ENCODE assay signal across 10 cellular contexts in genomic region chr1:156481527-156481926, GRCh38. TPM values are rescaled to one million over a fixed set of nuclear protein-coding genes. Genes with fewer than 3 reads are reported as not detected.
A peak's percentile ranks its signal among the peaks of the same experiment; 100 is the strongest.
DNase-seq lines count a peak whose midpoint lies in the region; ATAC-seq and TF ChIP-seq lines count a peak whose summit lies in the region.
"Had no signal": no experiment of that assay in that cellular context is flagged by ENCODE, and none has a peak within 500 bp of the region (broad histone marks: within the 10 kb centered on the region; RNA-seq: fewer than 3 reads in every experiment).

No MANE protein-coding gene starts in this region.

- no CpG with 5 or more reads among the region's 5 CpGs for WGBS in IMR-90 (ENCODE audit: extremely low coverage in 2 of 2, insufficient read length in 1 of 2), 2 experiments

- H4K8ac ChIP-seq in IMR-90 (ENCODE audit: low read depth in 2 of 2, low read length in 2 of 2), result no peak overlapping the region

- peaks cover 25% of the 10 kb centered on the region for H3K4me1 ChIP-seq in IMR-90 (ENCODE audit: control insufficient read depth, insufficient read depth, low read length)
- H3K4me1 ChIP-seq in skeletal muscle tissue (ENCODE audit: control insufficient read depth in 3 of 3, insufficient read depth in 3 of 3, low read length in 3 of 3), result peaks cover 92 to 99% (median 94%) of the 10 kb centered on the region in 3 donors

- no peak overlapping the region for H3K4ac ChIP-seq in IMR-90 (ENCODE audit: low read depth, low read length)

- H3K79me1 ChIP-seq in IMR-90 (ENCODE audit: low read depth in 1 of 2, low read length in 2 of 2), result peaks cover 30 to 98% of the 10 kb centered on the region in 2 experiments

- H3K9ac ChIP-seq in IMR-90 (ENCODE audit: low read depth, low read length) (no peak overlapping the region), skeletal muscle tissue (ENCODE audit: low read depth in 1 of 3, low read length in 3 of 3) (peak overlapping the region in 2 of 3 donors; percentile 33 to 52)

- H2AFZ ChIP-seq in IMR-90 (replicated peaks; ENCODE audit: low read length, poor library complexity), result no peak overlapping the region

- CTCF ChIA-PET in IMR-90 (lab: Yijun Ruan, JAX), result no interaction called here

- no peak overlapping the region for H4K5ac ChIP-seq in IMR-90 (ENCODE audit: low read depth, low read length)

- intact Hi-C loops in IMR-90 (cut with micrococcal nuclease), result loop anchor here (5.0 kb wide), 1 partner anchor 111 kb away; the partner anchor contains the start of gene NAXE

- no peak overlapping the region for H2BK120ac ChIP-seq in IMR-90 (ENCODE audit: low read depth, low read length)

- no peak overlapping the region for H3K56ac ChIP-seq in IMR-90 (ENCODE audit: extremely low read depth, insufficient read depth, low read length)

- H2BK20ac ChIP-seq in IMR-90 (ENCODE audit: low read depth, low read length), result no peak overlapping the region

- H3K4me3 Mint-ChIP-seq in activated naive CD8-positive, alpha-beta T cell treated with anti-CD3 and anti-CD28 coated beads, Interleukin-2, amount 10 ng/mL, durations not matched to agents 7 days and 5 days, result no peak overlapping the region

- no peak overlapping the region for H2AK5ac ChIP-seq in IMR-90 (ENCODE audit: low read depth, low read length)

- H3K36me3 Mint-ChIP-seq in activated naive CD8-positive, alpha-beta T cell treated with anti-CD3 and anti-CD28 coated beads, Interleukin-2, amount 10 ng/mL, durations not matched to agents 7 days and 5 days, result peaks cover 25% of the 10 kb centered on the region

- 0 out of 2 replicates have a peak overlapping the region, but pooled peaks have one; percentile 25 for H3K23ac ChIP-seq in IMR-90 (ENCODE audit: low read depth, low read length)

- H3K9me1 ChIP-seq in IMR-90 (ENCODE audit: insufficient read depth, low read length), result peaks cover 46% of the 10 kb centered on the region

- in situ Hi-C loops in IMR-90 (cut with MboI; ENCODE audit: low sequenced_read_pairs), result no loop called here

- no peak overlapping the region for H3K18ac ChIP-seq in IMR-90 (ENCODE audit: low read depth, low read length)

- H3K14ac ChIP-seq in IMR-90 (replicated peaks; ENCODE audit: low read depth, low read length), result no peak overlapping the region

- no peaks in the 10 kb centered on the region for H3K27me3 ChIP-seq in IMR-90 (ENCODE audit: control insufficient read depth, insufficient read depth, low read length)
- H3K27me3 ChIP-seq in skeletal muscle tissue (ENCODE audit: control insufficient read depth in 3 of 3, insufficient read depth in 3 of 3, low read length in 3 of 3), result no peaks in the 10 kb centered on the region

- H3K4me2 ChIP-seq in IMR-90 (ENCODE audit: low read depth, low read length), result no peak overlapping the region

- dilution Hi-C loops in IMR-90 (cut with HindIII; ENCODE audit: low sequenced_read_pairs, unreplicated experiment), result no loop called here

- TF ChIP-seq CTCF in GM10266 (IDR thresholded peaks at IDR 0.05; ENCODE audit: control insufficient read depth, insufficient read depth, low read depth, missing control alignments), result no peak
- no peak for TF ChIP-seq CTCF in IMR-90 (conservative IDR thresholded peaks at IDR 0.05; ENCODE audit: low read depth, low read length)

- no peak overlapping the region for H2BK5ac ChIP-seq in IMR-90 (ENCODE audit: low read depth, low read length, poor library complexity, severe bottlenecking)

- no peak overlapping the region for H2BK15ac ChIP-seq in IMR-90 (ENCODE audit: low read depth, low read length)

- ATAC-seq in IMR-90 (ENCODE audit: low read depth), result no peak
- ATAC-seq in activated naive CD8-positive, alpha-beta T cell treated with anti-CD3 and anti-CD28 coated beads, Interleukin-2, amount 10 ng/mL, durations not matched to agents 7 days and 5 days (ENCODE audit: low read depth), result no peak
- ATAC-seq in GM18517 (IDR thresholded peaks at IDR 0.05; ENCODE audit: unreplicated experiment), result no peak

- no TSS peak for BruUV-seq in IMR-90 (replicated peaks; lab: Mats Ljungman, UMichigan)

- H4K20me1 ChIP-seq in IMR-90 (ENCODE audit: insufficient read depth, low read length), result peaks cover 92% of the 10 kb centered on the region

- TF ChIP-seq POLR2A in IMR-90 (IDR thresholded peaks at IDR 0.05; ENCODE audit: low read depth, low read length), result no peak

- H2AK9ac ChIP-seq in IMR-90 (replicated peaks; ENCODE audit: low read depth, low read length, poor library complexity), result no peak overlapping the region

- DNase-seq in GM10266 (ENCODE audit: extremely low spot score) (peak; percentile 59), IMR-90 (no peak), superior temporal gyrus (ENCODE audit: extremely low spot score) (no peak), HuH-7.5 (ENCODE audit: low spot score) (no peak)
- DNase-seq in activated naive CD8-positive, alpha-beta T cell treated with anti-CD3 and anti-CD28 coated beads, Interleukin-2, amount 10 ng/mL, durations not matched to agents 7 days and 5 days, result no peak
- DNase-seq: KG1, lower lobe of right lung, SIG-M5 had no signal

- H3K4me3 ChIP-seq in IMR-90 (ENCODE audit: insufficient read depth, low read depth, low read length), result no peak overlapping the region
- H3K4me3 ChIP-seq in skeletal muscle tissue (ENCODE audit: low read length in 3 of 3), result no peak overlapping the region
- H3K4me3 ChIP-seq: lower lobe of right lung had no signal

- no peaks in the 10 kb centered on the region for H3K27me3 Mint-ChIP-seq in activated naive CD8-positive, alpha-beta T cell treated with anti-CD3 and anti-CD28 coated beads, Interleukin-2, amount 10 ng/mL, durations not matched to agents 7 days and 5 days

- H3K36me3 ChIP-seq in IMR-90 (ENCODE audit: control insufficient read depth, insufficient read depth, low read length) (peaks cover 65% of the 10 kb centered on the region), skeletal muscle tissue (ENCODE audit: control insufficient read depth in 3 of 3, insufficient read depth in 3 of 3, low read length in 3 of 3) (peaks cover 67 to 74% (median 68%) of the 10 kb centered on the region in 3 donors)

- H3K27ac ChIP-seq in IMR-90 (ENCODE audit: insufficient read depth, low read length), result no peak overlapping the region
- peak overlapping the region; percentile 54 for H3K27ac ChIP-seq in skeletal muscle tissue (ENCODE audit: low read depth, low read length)

- H4K91ac ChIP-seq in IMR-90 (ENCODE audit: insufficient read depth, low read depth, low read length), result no peak overlapping the region

- H3K27ac Mint-ChIP-seq in activated naive CD8-positive, alpha-beta T cell treated with anti-CD3 and anti-CD28 coated beads, Interleukin-2, amount 10 ng/mL, durations not matched to agents 7 days and 5 days, result peak overlapping the region; percentile 37

- no peaks in the 10 kb centered on the region for H3K9me3 Mint-ChIP-seq in activated naive CD8-positive, alpha-beta T cell treated with anti-CD3 and anti-CD28 coated beads, Interleukin-2, amount 10 ng/mL, durations not matched to agents 7 days and 5 days

- no peak for TF ChIP-seq RAD21 in IMR-90 (IDR thresholded peaks at IDR 0.05; ENCODE audit: low read length)

- peaks cover 33% of the 10 kb centered on the region for H3K4me1 Mint-ChIP-seq in activated naive CD8-positive, alpha-beta T cell treated with anti-CD3 and anti-CD28 coated beads, Interleukin-2, amount 10 ng/mL, durations not matched to agents 7 days and 5 days

- H3K9me3 ChIP-seq in IMR-90 (ENCODE audit: control insufficient read depth, insufficient read depth, low read length) (no peaks in the 10 kb centered on the region), skeletal muscle tissue (ENCODE audit: control insufficient read depth in 3 of 3, low read length in 3 of 3) (no peaks in the 10 kb centered on the region)
- H3K9me3 ChIP-seq: lower lobe of right lung had no signal

- POLR2A ChIA-PET in IMR-90 (lab: Charles Lee; ENCODE audit: unreplicated experiment), result no interaction called here
- POLR2A ChIA-PET in activated naive CD8-positive, alpha-beta T cell treated with anti-CD3 and anti-CD28 coated beads, Interleukin-2, amount 10 ng/mL, durations not matched to agents 7 days and 5 days (lab: Charles Lee), result interaction anchor here (1.4 to 7.0 kb wide), 8 partner anchors 10 to 101 kb away, joined by 6 to 62 read pairs (median 10); partner anchors contain the start of gene MEF2D

TF ChIP-seq in IMR-90, 13 proteins besides CTCF, POLR2A, EP300 and RAD21 (continues in another document):
- TF ChIP-seq SMC3 (IDR thresholded peaks at IDR 0.05; ENCODE audit: low read depth, low read length) (no peak), MAZ (IDR thresholded peaks at IDR 0.05; ENCODE audit: borderline replicate concordance, low read depth, low read length) (no peak), FOS (IDR thresholded peaks at IDR 0.05; ENCODE audit: low read depth, low read length) (no peak), MXI1 (IDR thresholded peaks at IDR 0.05; ENCODE audit: borderline replicate concordance, low read depth, low read length) (no peak), MAFK (IDR thresholded peaks at IDR 0.05; ENCODE audit: low read depth, low read length) (no peak), RCOR1 (IDR thresholded peaks at IDR 0.05; ENCODE audit: insufficient replicate concordance, low read length) (no peak), CEBPB (IDR thresholded peaks at IDR 0.05; ENCODE audit: low read depth, low read length) (no peak), BHLHE40 (IDR thresholded peaks at IDR 0.05; ENCODE audit: low read depth, low read length) (no peak), ELK1 (IDR thresholded peaks at IDR 0.05; ENCODE audit: borderline replicate concordance, low read depth, low read length) (no peak)

RNA-seq across cellular contexts. Expression of gene MEF2D, which starts 19.0 kb away (rescaled TPM):
- total RNA-seq in IMR-90 (2012; rRNA removed) (2.9 and 3.6 TPM in 2 replicates), skeletal muscle tissue (7.8 TPM)
- 20.0 and 25.0 TPM in 2 replicates for polyA plus RNA-seq in IMR-90 (2012; rRNA removed)
- 10.9 and 27.6 TPM in 2 replicates for polyA plus RNA-seq in IMR-90 (2012; cell fraction: cytosol; rRNA removed)
- polyA plus RNA-seq in IMR-90 (2012; cell fraction: nucleus; rRNA removed; ENCODE audit: low replicate concordance), result 80.1 and 88.5 TPM in 2 replicates
- 10 to 100 TPM; 52.4 to 54.4 TPM for total RNA-seq in activated naive CD8-positive, alpha-beta T cell treated with anti-CD3 and anti-CD28 coated beads, Interleukin-2, amount 10 ng/mL, durations not matched to agents 7 days and 5 days
